In the genomic region with DNA sequence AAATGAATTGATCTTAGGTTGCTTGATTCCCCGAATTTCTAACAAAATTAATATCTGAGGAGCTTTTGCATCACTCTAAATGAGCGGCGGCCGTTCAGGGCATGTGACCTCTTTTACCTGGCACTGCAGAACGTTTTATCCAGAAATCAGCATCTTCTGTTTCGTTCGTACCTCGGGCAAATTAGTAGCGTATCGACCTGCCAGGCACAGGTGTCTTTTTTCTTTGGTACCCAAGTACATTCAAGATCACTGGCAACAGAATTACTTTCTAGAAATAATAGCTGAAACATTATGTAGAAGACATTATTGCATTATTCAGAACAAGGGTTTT, we compare ENCODE assay signal across 1 cellular context.
TF ChIP-seq lines count a peak whose summit lies in the region.

No MANE protein-coding gene starts in this region.

TF ChIP-seq in HEK293T, 16 proteins besides CTCF, POLR2A, EP300 and RAD21 (continued from another document):
- TF ChIP-seq CTBP1 (IDR thresholded peaks at IDR 0.05; ENCODE audit: borderline replicate concordance), result no peak
- TF ChIP-seq HDGF (IDR thresholded peaks at IDR 0.05; ENCODE audit: borderline replicate concordance), result no peak
- TF ChIP-seq NFRKB (IDR thresholded peaks at IDR 0.05), result no peak
- no peak for TF ChIP-seq SUZ12 (IDR thresholded peaks at IDR 0.05)
- TF ChIP-seq FOXA1 (IDR thresholded peaks at IDR 0.05), result no peak
- no peak for TF ChIP-seq SP1 (IDR thresholded peaks at IDR 0.05)
- TF ChIP-seq ELF4 (IDR thresholded peaks at IDR 0.05), result no peak
- TF ChIP-seq L3MBTL2 (conservative IDR thresholded peaks at IDR 0.05), result no peak
TF ChIP-seq in HEK293T: peak in this region for 0.
